In genomic region chr2:37655442-37655841, GRCh38 we compare ENCODE assay signal across 10 cellular contexts. TPM values are rescaled to one million over a fixed set of nuclear protein-coding genes. Genes with fewer than 3 reads are reported as not detected.
A peak's percentile ranks its signal among the peaks of the same experiment; 100 is the strongest.
DNase-seq lines count a peak whose midpoint lies in the region; ATAC-seq and TF ChIP-seq lines count a peak whose summit lies in the region.
"Had no signal": no experiment of that assay in that cellular context is flagged by ENCODE, and none has a peak within 500 bp of the region (broad histone marks: within the 10 kb centered on the region; RNA-seq: fewer than 3 reads in every experiment).

No MANE protein-coding gene starts in this region.

- intact Hi-C loops in cardiac septum (cut with DNase I) = loop anchor here (5.0 to 10.0 kb wide), 2 partner anchors 148 to 219 kb away; no protein-coding TSS in a partner anchor
- intact Hi-C loops in activated T-helper 1 cell treated with anti-CD3 and anti-CD28 coated beads, Interleukin-12 subunit alpha, Interleukin-12 subunit beta, Interleukin-2, Interleukin-4 antibody, amounts not matched to agents 30 ng/mL and 10 ng/mL and 1 ng/mL, durations not matched to agents 14 hours and 24 hours and 36 hours (cut with micrococcal nuclease) = no loop called here
- intact Hi-C loops in left colon (cut with DNase I, micrococcal nuclease) = no loop called here
- intact Hi-C loops in upper lobe of right lung (cut with DNase I) = no loop called here

- no peak for TF ChIP-seq CTCF in right atrium auricular region (IDR thresholded peaks at IDR 0.05)
- TF ChIP-seq CTCF in upper lobe of right lung (IDR thresholded peaks at IDR 0.05) = no peak

- no peaks in the 10 kb centered on the region for H3K9me3 Mint-ChIP-seq in activated T-helper 1 cell treated with anti-CD3 and anti-CD28 coated beads, Interleukin-12 subunit alpha, Interleukin-12 subunit beta, Interleukin-2, Interleukin-4 antibody, amounts not matched to agents 30 ng/mL and 10 ng/mL and 1 ng/mL, durations not matched to agents 14 hours and 24 hours and 36 hours

- no peaks in the 10 kb centered on the region for H3K27me3 Mint-ChIP-seq in activated T-helper 1 cell treated with anti-CD3 and anti-CD28 coated beads, Interleukin-12 subunit alpha, Interleukin-12 subunit beta, Interleukin-2, Interleukin-4 antibody, amounts not matched to agents 30 ng/mL and 10 ng/mL and 1 ng/mL, durations not matched to agents 14 hours and 24 hours and 36 hours (ENCODE audit: insufficient read depth)

- ATAC-seq in left colon (peak; percentile 39), upper lobe of right lung (no peak), HG03196 (IDR thresholded peaks at IDR 0.05; ENCODE audit: unreplicated experiment) (no peak), HG02571 (IDR thresholded peaks at IDR 0.05; ENCODE audit: unreplicated experiment) (no peak), GM18511 (IDR thresholded peaks at IDR 0.05; ENCODE audit: unreplicated experiment) (no peak)

- H3K27ac ChIP-seq in right atrium auricular region (peak overlapping the region; percentile 83 to 93), upper lobe of right lung (peak overlapping the region; percentile 61)
- H3K27ac ChIP-seq: VCaP had no signal

- no peak for DNase-seq in right atrium auricular region (ENCODE audit: low spot score)
- no peak for DNase-seq in cardiac septum (ENCODE audit: low spot score)
- DNase-seq in activated T-helper 1 cell treated with anti-CD3 and anti-CD28 coated beads, Interleukin-12 subunit alpha, Interleukin-12 subunit beta, Interleukin-2, Interleukin-4 antibody, amounts not matched to agents 30 ng/mL and 10 ng/mL and 1 ng/mL, durations not matched to agents 14 hours and 24 hours and 36 hours (ENCODE audit: low spot score) = no peak
- no peak for DNase-seq in left colon
- no peak for DNase-seq in upper lobe of right lung
- DNase-seq: DMS79 treated with DMSO at 0.1 percent for 48 hours had no signal

- H3K4me3 ChIP-seq in right atrium auricular region = no peak overlapping the region
- no peak overlapping the region for H3K4me3 ChIP-seq in upper lobe of right lung

- H3K36me3 ChIP-seq in right atrium auricular region (no peaks in the 10 kb centered on the region), upper lobe of right lung (no peaks in the 10 kb centered on the region)

- peak overlapping the region; percentile 47 for H3K27ac Mint-ChIP-seq in activated T-helper 1 cell treated with anti-CD3 and anti-CD28 coated beads, Interleukin-12 subunit alpha, Interleukin-12 subunit beta, Interleukin-2, Interleukin-4 antibody, amounts not matched to agents 30 ng/mL and 10 ng/mL and 1 ng/mL, durations not matched to agents 14 hours and 24 hours and 36 hours

- H3K9me3 ChIP-seq in right atrium auricular region (no peaks in the 10 kb centered on the region), upper lobe of right lung (no peaks in the 10 kb centered on the region)

- no peaks in the 10 kb centered on the region for H3K27me3 ChIP-seq in right atrium auricular region
- H3K27me3 ChIP-seq in upper lobe of right lung = no peaks in the 10 kb centered on the region

- H3K4me1 Mint-ChIP-seq in activated T-helper 1 cell treated with anti-CD3 and anti-CD28 coated beads, Interleukin-12 subunit alpha, Interleukin-12 subunit beta, Interleukin-2, Interleukin-4 antibody, amounts not matched to agents 30 ng/mL and 10 ng/mL and 1 ng/mL, durations not matched to agents 14 hours and 24 hours and 36 hours (ENCODE audit: low read depth) = peaks cover 75% of the 10 kb centered on the region

- peaks cover 0 to 97% of the 10 kb centered on the region in 2 donors for H3K4me1 ChIP-seq in right atrium auricular region
- peaks cover 91% of the 10 kb centered on the region for H3K4me1 ChIP-seq in upper lobe of right lung

- H3K4me3 Mint-ChIP-seq in activated T-helper 1 cell treated with anti-CD3 and anti-CD28 coated beads, Interleukin-12 subunit alpha, Interleukin-12 subunit beta, Interleukin-2, Interleukin-4 antibody, amounts not matched to agents 30 ng/mL and 10 ng/mL and 1 ng/mL, durations not matched to agents 14 hours and 24 hours and 36 hours = no peak overlapping the region

- peaks cover 19% of the 10 kb centered on the region for H3K36me3 Mint-ChIP-seq in activated T-helper 1 cell treated with anti-CD3 and anti-CD28 coated beads, Interleukin-12 subunit alpha, Interleukin-12 subunit beta, Interleukin-2, Interleukin-4 antibody, amounts not matched to agents 30 ng/mL and 10 ng/mL and 1 ng/mL, durations not matched to agents 14 hours and 24 hours and 36 hours (ENCODE audit: low read depth)

RNA-seq across cellular contexts. Expression of gene CDC42EP3, which starts 16.0 kb away (rescaled TPM):
- total RNA-seq in right atrium auricular region = 100 to 1,000 TPM in 1 of 2 donors, 10 to 100 TPM in 1; 38.5 to 105 TPM
- 194 TPM for total RNA-seq in cardiac septum
- 10.1 and 10.7 TPM in 2 replicates for total RNA-seq in activated T-helper 1 cell treated with anti-CD3 and anti-CD28 coated beads, Interleukin-12 subunit alpha, Interleukin-12 subunit beta, Interleukin-2, Interleukin-4 antibody, amounts not matched to agents 30 ng/mL and 10 ng/mL and 1 ng/mL, durations not matched to agents 14 hours and 24 hours and 36 hours
- 10 to 100 TPM; 19.5 to 46.7 TPM for total RNA-seq in left colon
- total RNA-seq in upper lobe of right lung = 71.1 TPM
